ENCODE assay signal across 10 cellular contexts in genomic region chr2:199602271-199602895, GRCh38.
DNase-seq lines count a peak whose midpoint lies in the region; ATAC-seq, FAIRE-seq and TF ChIP-seq lines count a peak whose summit lies in the region.
"Had no signal": no experiment of that assay in that cellular context is flagged by ENCODE, and none has a peak within 500 bp of the region (broad histone marks: within the 10 kb centered on the region; RNA-seq: fewer than 3 reads in every experiment).

No MANE protein-coding gene starts in this region.

- H3K36me3 ChIP-seq in SJCRH30 (no peaks in the 10 kb centered on the region), HepG2 (replicated peaks in 1 of 2; ENCODE audit: control insufficient read depth in 1 of 2, insufficient read depth in 2 of 2, low read length in 2 of 2) (no peaks in the 10 kb centered on the region)

- H3K9me3 Mint-ChIP-seq in activated CD4-positive, alpha-beta memory T cell treated with anti-CD3 and anti-CD28 coated beads, Interleukin-2, amount 10 ng/mL, durations not matched to agents 7 days and 5 days, result no peaks in the 10 kb centered on the region
- peaks cover 0 to 3% (median 0%) of the 10 kb centered on the region in 9 donors for H3K9me3 Mint-ChIP-seq in naive thymus-derived CD8-positive, alpha-beta T cell

- in situ Hi-C loops in HepG2 (cut with HindIII; ENCODE audit: extremely low pct_ligation_motif_present, low pct_unique_long_range_greater_than_20kb), result no loop called here

- no peak for TF ChIP-seq RAD21 in HepG2 (CRISPR knock-in tag; IDR thresholded peaks at IDR 0.05)

- WGBS in HepG2 (ENCODE audit: low lambda C conversion rate), result 9% methylated on average over 6 of the region's 6 CpGs

- peaks cover 10% of the 10 kb centered on the region for H3K27me3 Mint-ChIP-seq in activated CD4-positive, alpha-beta memory T cell treated with anti-CD3 and anti-CD28 coated beads, Interleukin-2, amount 10 ng/mL, durations not matched to agents 7 days and 5 days
- peaks cover 0 to 19% (median 3%) of the 10 kb centered on the region in 5 donors for H3K27me3 Mint-ChIP-seq in naive thymus-derived CD8-positive, alpha-beta T cell

- H3K9ac ChIP-seq in HepG2 (ENCODE audit: insufficient read depth, low read depth, low read length), result no peak overlapping the region

- ATAC-seq in HG02981 (IDR thresholded peaks at IDR 0.05; ENCODE audit: unreplicated experiment), result peak; percentile 56
- ATAC-seq in HepG2, result peak; percentile 88
- ATAC-seq in naive thymus-derived CD8-positive, alpha-beta T cell, result no peak

- BruUV-seq in HepG2 (replicated peaks; lab: Mats Ljungman, UMichigan), result no TSS peak

- H3K4me3 Mint-ChIP-seq in activated CD4-positive, alpha-beta memory T cell treated with anti-CD3 and anti-CD28 coated beads, Interleukin-2, amount 10 ng/mL, durations not matched to agents 7 days and 5 days, result no peak overlapping the region
- H3K4me3 Mint-ChIP-seq in naive thymus-derived CD8-positive, alpha-beta T cell, result no peak overlapping the region

- TF ChIP-seq EP300 in HepG2 (IDR thresholded peaks at IDR 0.05; ENCODE audit: low read depth in 2 of 2, low read length in 2 of 2), result no peak
- TF ChIP-seq EP300 in HepG2 (CRISPR knock-in tag; IDR thresholded peaks at IDR 0.05; ENCODE audit: borderline replicate concordance), result no peak

- no peak overlapping the region for H3K4me3 ChIP-seq in SJCRH30
- no peak overlapping the region for H3K4me3 ChIP-seq in HepG2 (replicated peaks in 1 of 3; ENCODE audit: insufficient read depth in 1 of 3, low read depth in 2 of 3, low read length in 3 of 3)

- H2AFZ ChIP-seq in HepG2 (ENCODE audit: low read length), result no peak overlapping the region

- H3K4me1 ChIP-seq in SJCRH30 (no peaks in the 10 kb centered on the region), HepG2 (ENCODE audit: insufficient read depth, low read length) (0 out of 2 replicates have a peak, but pooled peaks cover 2% of the 10 kb centered on the region)

- H4K20me1 ChIP-seq in HepG2 (ENCODE audit: insufficient read depth, low read length), result no peaks in the 10 kb centered on the region

- no peak overlapping the region for H3K27ac ChIP-seq in SJCRH30
- H3K27ac ChIP-seq in HepG2 (ENCODE audit: extremely low read length, insufficient read depth, low read length), result no peak overlapping the region

- no peaks in the 10 kb centered on the region for H3K4me1 Mint-ChIP-seq in activated CD4-positive, alpha-beta memory T cell treated with anti-CD3 and anti-CD28 coated beads, Interleukin-2, amount 10 ng/mL, durations not matched to agents 7 days and 5 days
- peaks cover 3 to 7% (median 5%) of the 10 kb centered on the region in 4 donors for H3K4me1 Mint-ChIP-seq in naive thymus-derived CD8-positive, alpha-beta T cell

- TF ChIP-seq POLR2A in HepG2 (IDR thresholded peaks at IDR 0.05; ENCODE audit: insufficient read depth in 1 of 2, low read depth in 2 of 2, low read length in 2 of 2), result no peak

- intact Hi-C loops in HepG2 (cut with micrococcal nuclease; ENCODE audit: unreplicated experiment), result no loop called here

- no peaks in the 10 kb centered on the region for H3K79me2 ChIP-seq in HepG2 (ENCODE audit: insufficient read depth, low read length)

- H3K9me3 ChIP-seq in SJCRH30 (replicated peaks) (no peaks in the 10 kb centered on the region), HepG2 (ENCODE audit: low read length) (no peaks in the 10 kb centered on the region)

- peak; percentile 11; the same call in 1 of the 2 replicates for TF ChIP-seq CTCF in HepG2 (CRISPR knock-in tag; IDR thresholded peaks at IDR 0.05)

- peak; percentile 75 for DNase-seq in ELF-1 (ENCODE audit: low read depth, low spot score)
- peak; percentile 48 to 79 for DNase-seq in SJCRH30
- peak; percentile 19 for DNase-seq in HepG2 (ENCODE audit: low spot score)
- DNase-seq in activated CD4-positive, alpha-beta memory T cell treated with anti-CD3 and anti-CD28 coated beads, Interleukin-2, amount 10 ng/mL, durations not matched to agents 7 days and 5 days, result no peak
- DNase-seq in activated CD8-positive, alpha-beta memory T cell treated with anti-CD3 and anti-CD28 coated beads for 24 hours, result no peak
- DNase-seq in NCI-H1048 (lab: John Stamatoyannopoulos, UW), result no peak
- no peak for DNase-seq in naive thymus-derived CD8-positive, alpha-beta T cell

- H3K27me3 ChIP-seq in SJCRH30 (no peaks in the 10 kb centered on the region), HepG2 (ENCODE audit: control insufficient read depth in 1 of 2, insufficient read depth in 2 of 2, low read length in 2 of 2) (no peaks in the 10 kb centered on the region)

- no peaks in the 10 kb centered on the region for H3K36me3 Mint-ChIP-seq in activated CD4-positive, alpha-beta memory T cell treated with anti-CD3 and anti-CD28 coated beads, Interleukin-2, amount 10 ng/mL, durations not matched to agents 7 days and 5 days (ENCODE audit: low read depth)
- no peaks in the 10 kb centered on the region for H3K36me3 Mint-ChIP-seq in naive thymus-derived CD8-positive, alpha-beta T cell

- CTCF ChIA-PET in HepG2 (lab: Yijun Ruan, JAX; ENCODE audit: low intra/inter-chr PET ratio, low total read pairs), result no interaction called here
- CTCF ChIA-PET in activated CD4-positive, alpha-beta memory T cell treated with anti-CD3 and anti-CD28 coated beads, Interleukin-2, amount 10 ng/mL, durations not matched to agents 7 days and 5 days (lab: Charles Lee), result interaction anchor here (1.0 kb wide), 1 partner anchor 138 kb away, joined by 3 read pairs; no protein-coding TSS in a partner anchor

- no peak for FAIRE-seq in HepG2 (lab: Jason Lieb, UNC)
- FAIRE-seq: islet of Langerhans, RCC 7860 had no signal

- H3K27ac Mint-ChIP-seq in activated CD4-positive, alpha-beta memory T cell treated with anti-CD3 and anti-CD28 coated beads, Interleukin-2, amount 10 ng/mL, durations not matched to agents 7 days and 5 days, result no peak overlapping the region
- H3K27ac Mint-ChIP-seq in naive thymus-derived CD8-positive, alpha-beta T cell, result peak overlapping the region in 1 of 10 donors; percentile 4

- POLR2A ChIA-PET in HepG2 (lab: Yijun Ruan, JAX), result no interaction called here
- POLR2A ChIA-PET in activated CD4-positive, alpha-beta memory T cell treated with anti-CD3 and anti-CD28 coated beads, Interleukin-2, amount 10 ng/mL, durations not matched to agents 7 days and 5 days (lab: Charles Lee), result no interaction called here
- POLR2A ChIA-PET in naive thymus-derived CD8-positive, alpha-beta T cell (lab: Charles Lee), result no interaction called here

- no peak overlapping the region for H3K4me2 ChIP-seq in HepG2 (ENCODE audit: low read depth, low read length)

TF ChIP-seq in HepG2, 621 proteins besides CTCF, POLR2A, EP300 and RAD21 (continues in another document):
- TF ChIP-seq ZNF7 (CRISPR knock-in tag; IDR thresholded peaks at IDR 0.05) (no peak), U2AF1 (optimal IDR thresholded peaks at IDR 0.05; ENCODE audit: low read depth, low read length) (no peak), ZNF432 (CRISPR knock-in tag; IDR thresholded peaks at IDR 0.05; ENCODE audit: borderline replicate concordance) (no peak), GFI1 (CRISPR knock-in tag; IDR thresholded peaks at IDR 0.05; ENCODE audit: borderline replicate concordance) (no peak), CSRNP1 (CRISPR knock-in tag; IDR thresholded peaks at IDR 0.05) (no peak)
- TF ChIP-seq, protein P1, sequence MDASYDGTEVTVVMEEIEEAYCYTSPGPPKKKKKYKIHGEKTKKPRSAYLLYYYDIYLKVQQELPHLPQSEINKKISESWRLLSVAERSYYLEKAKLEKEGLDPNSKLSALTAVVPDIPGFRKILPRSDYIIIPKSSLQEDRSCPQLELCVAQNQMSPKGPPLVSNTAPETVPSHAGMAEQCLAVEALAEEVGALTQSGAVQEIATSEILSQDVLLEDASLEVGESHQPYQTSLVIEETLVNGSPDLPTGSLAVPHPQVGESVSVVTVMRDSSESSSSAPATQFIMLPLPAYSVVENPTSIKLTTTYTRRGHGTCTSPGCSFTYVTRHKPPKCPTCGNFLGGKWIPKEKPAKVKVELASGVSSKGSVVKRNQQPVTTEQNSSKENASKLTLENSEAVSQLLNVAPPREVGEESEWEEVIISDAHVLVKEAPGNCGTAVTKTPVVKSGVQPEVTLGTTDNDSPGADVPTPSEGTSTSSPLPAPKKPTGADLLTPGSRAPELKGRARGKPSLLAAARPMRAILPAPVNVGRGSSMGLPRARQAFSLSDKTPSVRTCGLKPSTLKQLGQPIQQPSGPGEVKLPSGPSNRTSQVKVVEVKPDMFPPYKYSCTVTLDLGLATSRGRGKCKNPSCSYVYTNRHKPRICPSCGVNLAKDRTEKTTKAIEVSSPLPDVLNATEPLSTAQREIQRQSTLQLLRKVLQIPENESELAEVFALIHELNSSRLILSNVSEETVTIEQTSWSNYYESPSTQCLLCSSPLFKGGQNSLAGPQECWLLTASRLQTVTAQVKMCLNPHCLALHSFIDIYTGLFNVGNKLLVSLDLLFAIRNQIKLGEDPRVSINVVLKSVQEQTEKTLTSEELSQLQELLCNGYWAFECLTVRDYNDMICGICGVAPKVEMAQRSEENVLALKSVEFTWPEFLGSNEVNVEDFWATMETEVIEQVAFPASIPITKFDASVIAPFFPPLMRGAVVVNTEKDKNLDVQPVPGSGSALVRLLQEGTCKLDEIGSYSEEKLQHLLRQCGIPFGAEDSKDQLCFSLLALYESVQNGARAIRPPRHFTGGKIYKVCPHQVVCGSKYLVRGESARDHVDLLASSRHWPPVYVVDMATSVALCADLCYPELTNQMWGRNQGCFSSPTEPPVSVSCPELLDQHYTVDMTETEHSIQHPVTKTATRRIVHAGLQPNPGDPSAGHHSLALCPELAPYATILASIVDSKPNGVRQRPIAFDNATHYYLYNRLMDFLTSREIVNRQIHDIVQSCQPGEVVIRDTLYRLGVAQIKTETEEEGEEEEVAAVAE (CRISPR knock-in tag; IDR thresholded peaks at IDR 0.05; ENCODE audit: borderline replicate concordance), result no peak

Comparison
In these comparisons a context has a peak if more than half of its experiments do, and no peak if none do; other contexts are left out.
1. DNase-seq: peak in ELF-1 (single experiment), SJCRH30 (2 of 2) and HepG2 (single experiment); none in activated CD4-positive, alpha-beta memory T cell treated with anti-CD3 and anti-CD28 coated beads, Interleukin-2, amount 10 ng/mL, durations not matched to agents 7 days and 5 days (single experiment), activated CD8-positive, alpha-beta memory T cell treated with anti-CD3 and anti-CD28 coated beads for 24 hours (single experiment), NCI-H1048 (single experiment) and naive thymus-derived CD8-positive, alpha-beta T cell (0 of 10).
2. ATAC-seq: peak in HG02981 (single experiment) and HepG2 (single experiment); none in naive thymus-derived CD8-positive, alpha-beta T cell (0 of 2).